30 cellular contexts compared by ENCODE assay signal in the genomic region with DNA sequence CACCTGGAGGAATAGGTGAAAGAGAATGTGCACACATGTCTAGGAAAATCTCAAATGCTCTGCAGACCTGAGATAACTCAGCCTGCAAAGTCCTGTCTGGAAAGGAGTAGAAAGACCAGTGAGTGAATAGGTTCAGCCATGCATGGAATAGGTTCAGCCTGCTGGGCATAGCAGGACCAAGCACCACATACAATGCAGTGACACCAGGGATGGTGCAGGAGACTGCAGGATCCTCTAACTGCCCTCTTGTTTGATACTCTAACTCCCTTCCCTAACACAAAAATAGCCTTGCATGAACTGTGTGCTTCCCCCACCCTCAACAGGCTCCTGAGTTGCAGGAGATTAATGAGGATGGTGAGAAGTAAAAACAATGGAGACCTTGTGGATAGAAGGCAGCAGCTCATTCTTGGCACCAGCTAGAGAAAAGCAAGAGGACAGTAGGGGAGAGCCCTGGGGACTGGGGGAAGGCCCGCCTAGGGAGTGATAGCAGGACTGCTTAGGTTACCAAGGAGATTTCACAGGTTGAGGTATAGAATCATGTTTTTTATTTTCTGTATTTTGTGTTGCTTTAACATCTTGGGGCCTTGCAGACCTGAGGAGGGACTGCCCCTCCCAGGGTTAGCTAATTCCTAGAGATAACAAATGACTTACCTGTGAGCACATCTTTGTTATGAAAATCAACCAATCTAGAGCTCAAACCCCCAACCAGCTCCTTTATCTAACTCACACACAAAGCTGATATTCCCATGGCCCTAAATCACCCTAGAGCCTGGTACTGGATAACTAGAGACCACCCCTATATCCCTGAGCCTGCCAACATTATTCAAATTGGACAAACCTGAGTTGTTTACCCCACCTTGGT.
"Had no signal": no experiment of that assay in that cellular context is flagged by ENCODE, and none has a peak within 500 bp of the region (broad histone marks: within the 10 kb centered on the region; RNA-seq: fewer than 3 reads in every experiment).

No MANE protein-coding gene starts in this region.

- H3K9me3 Mint-ChIP-seq: activated B cell treated with CpG ODN at 0.5 μM for 24 hours; activated CD4-positive, alpha-beta T cell treated with anti-CD3 and anti-CD28 coated beads, Interleukin-2, amount 10 ng/mL, durations not matched to agents 24 days and 14 days; activated naive CD8-positive, alpha-beta T cell treated with anti-CD3 and anti-CD28 coated beads, Interleukin-2, amount 50 U/mL, for 24 hours; activated T-cell treated with anti-CD3 and anti-CD28 coated beads, Interleukin-2, amount 50 U/mL, for 24 hours; activated T-helper 1 cell treated with anti-CD3 and anti-CD28 coated beads, Interleukin-12 subunit alpha, Interleukin-12 subunit beta, Interleukin-2, Interleukin-4 antibody, amounts not matched to agents 30 ng/mL and 10 ng/mL and 1 ng/mL, durations not matched to agents 14 hours and 24 hours and 36 hours; T-helper 2 cell treated with Interferon-gamma antibody and Interleukin-4, amounts not matched to agents 5 μg/mL and 100 μg/mL, for 36 hours had no signal

- DNase-seq: activated B cell treated with CpG ODN at 0.5 μM for 24 hours; activated CD4-positive, alpha-beta T cell treated with anti-CD3 and anti-CD28 coated beads for 1 hour; activated CD4-positive, alpha-beta T cell treated with anti-CD3 and anti-CD28 coated beads, Interleukin-2, amount 10 ng/mL, durations not matched to agents 24 days and 14 days; activated CD4-positive, alpha-beta T cell treated with anti-CD3 and anti-CD28 coated beads, Interleukin-2, amount 50 U/mL, for 48 hours; activated CD8-positive, alpha-beta memory T cell treated with anti-CD3 and anti-CD28 coated beads, Interleukin-2, amount 10 ng/mL, durations not matched to agents 7 days and 5 days; activated effector memory CD4-positive, alpha-beta T cell treated with Interleukin-2 at 50 U/mL for 16 hours; activated naive CD4-positive, alpha-beta T cell treated with Interleukin-2 at 50 U/mL for 16 hours; activated naive CD8-positive, alpha-beta T cell treated with anti-CD3 and anti-CD28 coated beads, Interleukin-2, amount 50 U/mL, for 24 hours; activated T-cell treated with anti-CD3 and anti-CD28 coated beads, Interleukin-2, amount 50 U/mL, for 24 hours; amygdala; brain microvascular endothelial cell; MG63; MV-4-11; NCI-H1092 treated with DMSO at 0.1 percent for 48 hours; NCI-H1436 treated with DMSO at 0.1 percent for 48 hours; NCI-H187; NCI-H2081; NCI-H510A treated with DMSO at 0.1 percent for 48 hours; NCI-H69; PC-3; SHP77; SW 1271 had no signal

- H3K27me3 ChIP-seq: brain microvascular endothelial cell, cardiac muscle cell, MG63, SJSA1 had no signal

- H3K9ac ChIP-seq: KMS-11 had no signal

- H3K36me3 ChIP-seq: brain microvascular endothelial cell, cardiac muscle cell, MG63, SJSA1 had no signal

- H3K4me1 ChIP-seq: SJSA1 had no signal

- H3K27me3 Mint-ChIP-seq: activated CD4-positive, alpha-beta T cell treated with anti-CD3 and anti-CD28 coated beads, Interleukin-2, amount 10 ng/mL, durations not matched to agents 24 days and 14 days; activated CD8-positive, alpha-beta memory T cell treated with anti-CD3 and anti-CD28 coated beads, Interleukin-2, amount 10 ng/mL, durations not matched to agents 7 days and 5 days; activated naive CD8-positive, alpha-beta T cell treated with anti-CD3 and anti-CD28 coated beads, Interleukin-2, amount 50 U/mL, for 24 hours; activated T-cell treated with anti-CD3 and anti-CD28 coated beads, Interleukin-2, amount 50 U/mL, for 24 hours had no signal

- H3K36me3 Mint-ChIP-seq: activated CD8-positive, alpha-beta memory T cell treated with anti-CD3 and anti-CD28 coated beads, Interleukin-2, amount 10 ng/mL, durations not matched to agents 7 days and 5 days; activated naive CD4-positive, alpha-beta T cell treated with anti-CD3 and anti-CD28 coated beads, Interleukin-2, amount 50 U/mL, for 72 hours had no signal

- H3K27ac Mint-ChIP-seq: activated B cell treated with CpG ODN at 0.5 μM for 24 hours; activated CD4-positive, alpha-beta T cell treated with anti-CD3 and anti-CD28 coated beads, Interleukin-2, amount 10 ng/mL, durations not matched to agents 24 days and 14 days; activated CD8-positive, alpha-beta memory T cell treated with anti-CD3 and anti-CD28 coated beads, Interleukin-2, amount 10 ng/mL, durations not matched to agents 7 days and 5 days; activated naive CD4-positive, alpha-beta T cell treated with anti-CD3 and anti-CD28 coated beads, Interleukin-2, amount 50 U/mL, for 72 hours; activated naive CD8-positive, alpha-beta T cell treated with anti-CD3 and anti-CD28 coated beads, Interleukin-2, amount 50 U/mL, for 24 hours; activated T-cell treated with anti-CD3 and anti-CD28 coated beads, Interleukin-2, amount 50 U/mL, for 24 hours; activated T-helper 1 cell treated with anti-CD3 and anti-CD28 coated beads, Interleukin-12 subunit alpha, Interleukin-12 subunit beta, Interleukin-2, Interleukin-4 antibody, amounts not matched to agents 30 ng/mL and 10 ng/mL and 1 ng/mL, durations not matched to agents 14 hours and 24 hours and 36 hours; T-helper 2 cell treated with Interferon-gamma antibody and Interleukin-4, amounts not matched to agents 5 μg/mL and 100 μg/mL, for 36 hours had no signal

- H3K4me3 Mint-ChIP-seq: activated B cell treated with CpG ODN at 0.5 μM for 24 hours; activated CD4-positive, alpha-beta T cell treated with anti-CD3 and anti-CD28 coated beads, Interleukin-2, amount 10 ng/mL, durations not matched to agents 24 days and 14 days; activated CD8-positive, alpha-beta memory T cell treated with anti-CD3 and anti-CD28 coated beads, Interleukin-2, amount 10 ng/mL, durations not matched to agents 7 days and 5 days; activated naive CD8-positive, alpha-beta T cell treated with anti-CD3 and anti-CD28 coated beads, Interleukin-2, amount 50 U/mL, for 24 hours; activated T-cell treated with anti-CD3 and anti-CD28 coated beads, Interleukin-2, amount 50 U/mL, for 24 hours; activated T-helper 1 cell treated with anti-CD3 and anti-CD28 coated beads, Interleukin-12 subunit alpha, Interleukin-12 subunit beta, Interleukin-2, Interleukin-4 antibody, amounts not matched to agents 30 ng/mL and 10 ng/mL and 1 ng/mL, durations not matched to agents 14 hours and 24 hours and 36 hours; T-helper 2 cell treated with Interferon-gamma antibody and Interleukin-4, amounts not matched to agents 5 μg/mL and 100 μg/mL, for 36 hours had no signal

- H3K9me3 ChIP-seq: MG63, SJSA1 had no signal

- ATAC-seq: activated CD8-positive, alpha-beta memory T cell treated with anti-CD3 and anti-CD28 coated beads, Interleukin-2, amount 10 ng/mL, durations not matched to agents 7 days and 5 days; activated naive CD4-positive, alpha-beta T cell treated with anti-CD3 and anti-CD28 coated beads, Interleukin-2, amount 50 U/mL, for 72 hours; activated naive CD8-positive, alpha-beta T cell treated with anti-CD3 and anti-CD28 coated beads, Interleukin-2, amount 50 U/mL, for 24 hours; PC-3; SK-N-SH treated with all-trans-retinoic acid at 6 μM for 48 hours had no signal

- FAIRE-seq: RCC 7860 had no signal

- H3K27ac ChIP-seq: brain microvascular endothelial cell, cardiac muscle cell, KMS-11, SJSA1 had no signal

- H3K4me3 ChIP-seq: cardiac muscle cell, MG63, SJSA1 had no signal

- H3K4me2 ChIP-seq: KMS-11 had no signal

- H3K4me1 Mint-ChIP-seq: activated B cell treated with CpG ODN at 0.5 μM for 24 hours; activated CD4-positive, alpha-beta T cell treated with anti-CD3 and anti-CD28 coated beads, Interleukin-2, amount 10 ng/mL, durations not matched to agents 24 days and 14 days; activated CD8-positive, alpha-beta memory T cell treated with anti-CD3 and anti-CD28 coated beads, Interleukin-2, amount 10 ng/mL, durations not matched to agents 7 days and 5 days; activated naive CD8-positive, alpha-beta T cell treated with anti-CD3 and anti-CD28 coated beads, Interleukin-2, amount 50 U/mL, for 24 hours had no signal
